In genomic region chr9:214488-215448, GRCh38 we compare ENCODE assay signal across 8 cellular contexts. TPM values are rescaled to one million over a fixed set of nuclear protein-coding genes. Genes with fewer than 3 reads are reported as not detected.
DNase-seq lines count a peak whose midpoint lies in the region; ATAC-seq lines count a peak whose summit lies in the region.

DOCK8 (plus strand) TSS chr9:214865; CDS start chr9:214977, 112 bp downstream.

- DNase-seq in CD4-positive, CD25-positive, alpha-beta regulatory T cell: peak; percentile 25 to 83 (median 34)
- peak; percentile 72 for DNase-seq in SW480 (ENCODE audit: low spot score)
- DNase-seq in amniotic epithelial cell (ENCODE audit: low read depth): peak; percentile 12
- DNase-seq in stimulated activated CD4-positive, alpha-beta T cell treated with anti-CD3 and anti-CD28 coated beads, Interleukin-15, amount 100 ng/mL, for 24 hours: peak; percentile 69
- DNase-seq in effector CD8-positive, alpha-beta T cell (lab: John Stamatoyannopoulos, UW): no peak

- H3K27me3 Mint-ChIP-seq in CD4-positive, CD25-positive, alpha-beta regulatory T cell: peaks cover 10% of the 10 kb centered on the region

- H3K27ac Mint-ChIP-seq in CD4-positive, CD25-positive, alpha-beta regulatory T cell: peak within 1 kb of the TSS in 2 of 3 donors; percentile 57 to 87

- no peaks in the 10 kb centered on the region for H3K36me3 Mint-ChIP-seq in CD4-positive, CD25-positive, alpha-beta regulatory T cell

- H3K36me3 ChIP-seq in CD4-positive, CD25-positive, alpha-beta regulatory T cell (ENCODE audit: control insufficient read depth, insufficient read depth, low read length): no peaks in the 10 kb centered on the region

- peaks cover 11% of the 10 kb centered on the region for H3K4me1 ChIP-seq in CD4-positive, CD25-positive, alpha-beta regulatory T cell (ENCODE audit: control insufficient read depth, insufficient read depth, low read length, poor library complexity, severe bottlenecking)

- H3K9me3 ChIP-seq in CD4-positive, CD25-positive, alpha-beta regulatory T cell (ENCODE audit: control insufficient read depth in 2 of 2, low read length in 2 of 2): no peaks in the 10 kb centered on the region
- H3K9me3 ChIP-seq in iPS-18c (ENCODE audit: control insufficient read depth, insufficient read depth, low read length): peaks cover 3% of the 10 kb centered on the region

- peak; percentile 76 to 82 for ATAC-seq in CD4-positive, CD25-positive, alpha-beta regulatory T cell (ENCODE audit: low read depth in 2 of 2)
- ATAC-seq in GM19351 (IDR thresholded peaks at IDR 0.05; ENCODE audit: unreplicated experiment) (peak; percentile 78), HG03520 (IDR thresholded peaks at IDR 0.05; ENCODE audit: unreplicated experiment) (peak; percentile 73)

- H3K27me3 ChIP-seq in CD4-positive, CD25-positive, alpha-beta regulatory T cell (ENCODE audit: control insufficient read depth, insufficient read depth, low read length): peaks cover 3% of the 10 kb centered on the region

- no peak within 1 kb of the TSS for H3K27ac ChIP-seq in CD4-positive, CD25-positive, alpha-beta regulatory T cell (ENCODE audit: insufficient read depth, low read length, poor library complexity, severe bottlenecking)

- H3K4me3 ChIP-seq in CD4-positive, CD25-positive, alpha-beta regulatory T cell (ENCODE audit: low read depth, low read length): peak within 1 kb of the TSS; percentile 71
- peak within 1 kb of the TSS; percentile 68 for H3K4me3 ChIP-seq in iPS-18c (ENCODE audit: insufficient read depth, low read depth, low read length)

- peak within 1 kb of the TSS; percentile 89 to 93 (median 92) for H3K4me3 Mint-ChIP-seq in CD4-positive, CD25-positive, alpha-beta regulatory T cell

- no peaks in the 10 kb centered on the region for H3K9me3 Mint-ChIP-seq in CD4-positive, CD25-positive, alpha-beta regulatory T cell

- peaks cover 0 to 21% (median 13%) of the 10 kb centered on the region in 4 donors for H3K4me1 Mint-ChIP-seq in CD4-positive, CD25-positive, alpha-beta regulatory T cell

RNA-seq across cellular contexts. Expression of gene DOCK8, which starts in this region (rescaled TPM):
- 219 TPM for total RNA-seq in CD4-positive, CD25-positive, alpha-beta regulatory T cell
- 10 to 100 TPM; 51.8 to 59.2 (median 53.8) TPM for polyA plus RNA-seq in CD4-positive, CD25-positive, alpha-beta regulatory T cell
